Comparison of ENCODE assay signal across 16 cellular contexts in the genomic region with DNA sequence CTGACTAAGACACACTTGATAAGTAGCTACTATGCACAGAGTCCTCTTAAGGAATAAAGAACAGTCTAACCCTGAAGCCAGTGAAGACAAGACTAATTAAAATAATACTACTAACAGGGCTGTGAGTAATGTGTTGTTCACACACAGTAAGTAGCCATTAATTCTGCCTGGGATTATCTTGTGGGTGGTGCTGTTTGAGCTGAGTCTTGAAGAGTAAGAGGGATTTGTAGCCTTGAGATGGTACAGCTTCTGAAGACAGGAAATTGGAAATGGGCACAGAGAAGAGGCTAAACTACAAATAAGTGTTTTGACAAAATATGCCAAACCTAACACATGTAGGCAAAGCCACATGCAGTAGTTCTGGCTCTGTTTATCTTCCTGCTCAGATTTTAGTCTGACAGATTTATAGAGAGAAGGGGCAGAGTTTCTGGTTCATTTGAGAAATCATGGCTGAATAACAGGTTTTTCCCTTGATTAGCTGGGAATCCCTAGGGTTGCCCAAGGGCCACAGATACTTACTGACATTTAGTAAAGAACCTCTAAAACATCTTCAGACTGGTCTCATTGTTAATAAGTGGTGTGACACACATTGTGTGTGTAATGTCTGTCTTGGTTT. TPM values are rescaled to one million over a fixed set of nuclear protein-coding genes. Genes with fewer than 3 reads are reported as not detected.
DNase-seq lines count a peak whose midpoint lies in the region; ATAC-seq and TF ChIP-seq lines count a peak whose summit lies in the region.
"Had no signal": no experiment of that assay in that cellular context is flagged by ENCODE, and none has a peak within 500 bp of the region (broad histone marks: within the 10 kb centered on the region; RNA-seq: fewer than 3 reads in every experiment).

No MANE protein-coding gene starts in this region.

- TF ChIP-seq CTCF in RWPE2 (IDR thresholded peaks at IDR 0.05; ENCODE audit: poor library complexity, severe bottlenecking) (no peak), foreskin keratinocyte (conservative IDR thresholded peaks at IDR 0.05) (no peak)

- ATAC-seq in RWPE2 (ENCODE audit: low read depth) (peak; percentile 53; the same call in 2 of the 3 replicates), foreskin keratinocyte (peak; percentile 87)
- ATAC-seq: gastrocnemius medialis, right lobe of liver, T-helper 17 cell had no signal

- peak overlapping the region; percentile 37 for H3K4me2 ChIP-seq in skeletal muscle satellite cell (ENCODE audit: low read length)
- H3K4me2 ChIP-seq: BLaER1 had no signal

- H3K9ac ChIP-seq in skeletal muscle satellite cell (ENCODE audit: low read depth, low read length): no peak overlapping the region
- H3K9ac ChIP-seq: BLaER1 had no signal

- no peak overlapping the region for H3K27ac ChIP-seq in RWPE2 (ENCODE audit: poor library complexity, severe bottlenecking)
- H3K27ac ChIP-seq in foreskin keratinocyte: no peak overlapping the region
- H3K27ac ChIP-seq: BLaER1, gastrocnemius medialis, right lobe of liver had no signal

- H3K4me1 ChIP-seq in RWPE2 (ENCODE audit: insufficient read depth, poor library complexity, severe bottlenecking): peaks cover 10% of the 10 kb centered on the region
- peaks cover 10% of the 10 kb centered on the region for H3K4me1 ChIP-seq in foreskin keratinocyte
- peaks cover 40% of the 10 kb centered on the region for H3K4me1 ChIP-seq in skeletal muscle satellite cell (ENCODE audit: control insufficient read depth, insufficient read depth, low read length)
- H3K4me1 ChIP-seq: BLaER1, gastrocnemius medialis, right lobe of liver had no signal

- H3K27me3 ChIP-seq in RWPE2 (ENCODE audit: insufficient read depth, poor library complexity, severe bottlenecking) (no peaks in the 10 kb centered on the region), foreskin keratinocyte (peaks cover 11% of the 10 kb centered on the region), skeletal muscle satellite cell (ENCODE audit: control insufficient read depth, insufficient read depth, low read length) (no peaks in the 10 kb centered on the region)
- H3K27me3 ChIP-seq: BLaER1, gastrocnemius medialis, right lobe of liver had no signal

- H3K36me3 ChIP-seq in RWPE2 (ENCODE audit: low read depth): no peaks in the 10 kb centered on the region
- H3K36me3 ChIP-seq in skeletal muscle satellite cell (ENCODE audit: insufficient read depth, low read length): peaks cover 18% of the 10 kb centered on the region
- H3K36me3 ChIP-seq: BLaER1, gastrocnemius medialis, right lobe of liver had no signal

- H3K9me3 ChIP-seq in RWPE2 (ENCODE audit: severe bottlenecking) (no peaks in the 10 kb centered on the region), skeletal muscle satellite cell (replicated peaks; ENCODE audit: low read length) (no peaks in the 10 kb centered on the region)
- H3K9me3 ChIP-seq: BLaER1, gastrocnemius medialis, right lobe of liver had no signal

- H3K4me3 ChIP-seq in RWPE2 (ENCODE audit: severe bottlenecking): no peak overlapping the region
- no peak overlapping the region for H3K4me3 ChIP-seq in skeletal muscle satellite cell (ENCODE audit: low read length)
- H3K4me3 ChIP-seq: BLaER1, gastrocnemius medialis, right lobe of liver had no signal

- DNase-seq in HT-29 (ENCODE audit: low spot score) (peak; percentile 14), RWPE2 (ENCODE audit: low spot score) (no peak), foreskin keratinocyte (peak; percentile 26 to 51), NCI-H1417 treated with DMSO at 0.1 percent for 48 hours (lab: John Stamatoyannopoulos, UW) (no peak), HuH-7.5 (ENCODE audit: low spot score) (no peak)
- no peak for DNase-seq in activated CD4-positive, alpha-beta T cell treated with anti-CD3 and anti-CD28 coated beads, Interleukin-2, amount 50 U/mL, for 1 hour
- DNase-seq: gastrocnemius medialis; mesendoderm; NCI-H774; right lobe of liver; RPMI8226; stimulated activated CD4-positive, alpha-beta T cell treated with anti-CD3 and anti-CD28 coated beads, Interleukin-2, amount 100 ng/mL, for 48 hours; T-helper 17 cell had no signal

RNA-seq across cellular contexts. Expression of gene ITGBL1, which starts 38.0 kb away (rescaled TPM):
- total RNA-seq in HT-29 (2014; rRNA removed; shearing (Covaris generic)): not detected in 2 replicates
- 0.20 and 0.60 TPM in 2 replicates for total RNA-seq in foreskin keratinocyte
- 0.16 and 0.39 TPM in 2 replicates for polyA plus RNA-seq in foreskin keratinocyte
- total RNA-seq in skeletal muscle satellite cell (2012; rRNA removed): 44.1 and 44.4 TPM in 2 replicates
- total RNA-seq: neural crest cell, T-helper 17 cell had no signal

Comparison
In these comparisons a context has a peak if more than half of its experiments do, and no peak if none do; other contexts are left out.
1. DNase-seq: peak in HT-29 (single experiment) and foreskin keratinocyte (2 of 2); none in RWPE2 (single experiment), activated CD4-positive, alpha-beta T cell treated with anti-CD3 and anti-CD28 coated beads, Interleukin-2, amount 50 U/mL, for 1 hour (single experiment), NCI-H1417 treated with DMSO at 0.1 percent for 48 hours (single experiment) and HuH-7.5 (single experiment).